15 cellular contexts compared by ENCODE assay signal in genomic region chr3:133942761-133943535, GRCh38. TPM values are rescaled to one million over a fixed set of nuclear protein-coding genes. Genes with fewer than 3 reads are reported as not detected.
DNase-seq lines count a peak whose midpoint lies in the region; ATAC-seq and TF ChIP-seq lines count a peak whose summit lies in the region.
"Had no signal": no experiment of that assay in that cellular context is flagged by ENCODE, and none has a peak within 500 bp of the region (broad histone marks: within the 10 kb centered on the region; RNA-seq: fewer than 3 reads in every experiment).

No MANE protein-coding gene starts in this region.

- DNase-seq in T-helper 1 cell (no peak), M059J (ENCODE audit: low read depth) (peak; percentile 29), endodermal cell (peak; percentile 26), smooth muscle cell (lab: John Stamatoyannopoulos, UW; ENCODE audit: unreplicated experiment) (no peak), NCI-H1048 (lab: John Stamatoyannopoulos, UW) (no peak), putamen (ENCODE audit: low spot score) (no peak)
- no peak for DNase-seq in stimulated activated naive CD8-positive, alpha-beta T cell treated with anti-CD3 and anti-CD28 coated beads, Interleukin-15, amount 100 ng/mL, for 72 hours
- DNase-seq: activated B cell treated with CpG ODN at 0.5 μM for 24 hours; activated naive CD8-positive, alpha-beta T cell treated with anti-CD3 and anti-CD28 coated beads, Interleukin-2, amount 50 U/mL, for 24 hours; cerebellar nuclear complex; COR-L47; NCI-H1105 had no signal

- no peaks in the 10 kb centered on the region for H3K27me3 ChIP-seq in endodermal cell (ENCODE audit: control insufficient read depth, insufficient read depth, low read length, poor library complexity, severe bottlenecking)
- no peaks in the 10 kb centered on the region for H3K27me3 ChIP-seq in smooth muscle cell (ENCODE audit: low read depth)
- H3K27me3 ChIP-seq: testis had no signal

- no peaks in the 10 kb centered on the region for H4K20me1 ChIP-seq in smooth muscle cell (ENCODE audit: low read depth)

- no peak for TF ChIP-seq CTCF in endodermal cell (conservative IDR thresholded peaks at IDR 0.05)
- no peak for TF ChIP-seq CTCF in smooth muscle cell (IDR thresholded peaks at IDR 0.05; ENCODE audit: borderline replicate concordance, insufficient read depth, poor library complexity, severe bottlenecking)

- H3K4me2 ChIP-seq in smooth muscle cell, result no peak overlapping the region

- no peaks in the 10 kb centered on the region for H3K36me3 Mint-ChIP-seq in T-helper 1 cell treated with Interleukin-12 subunit alpha and Interleukin-12 subunit beta and Interleukin-4 antibody, amounts not matched to agents 30 μg/mL and 1 μg/mL, for 36 hours (ENCODE audit: low read depth)
- H3K36me3 Mint-ChIP-seq in endodermal cell (ENCODE audit: low read depth), result peaks cover 72% of the 10 kb centered on the region

- H3K79me2 ChIP-seq in smooth muscle cell (ENCODE audit: low read depth), result no peaks in the 10 kb centered on the region

- peak overlapping the region; percentile 15 for H3K4me3 Mint-ChIP-seq in T-helper 1 cell treated with Interleukin-12 subunit alpha and Interleukin-12 subunit beta and Interleukin-4 antibody, amounts not matched to agents 30 μg/mL and 1 μg/mL, for 36 hours
- H3K4me3 Mint-ChIP-seq in endodermal cell, result no peak overlapping the region
- peak overlapping the region; percentile 19 to 51 for H3K4me3 Mint-ChIP-seq in stimulated activated naive CD8-positive, alpha-beta T cell treated with anti-CD3 and anti-CD28 coated beads, Interleukin-15, amount 100 ng/mL, for 72 hours
- H3K4me3 Mint-ChIP-seq: activated B cell treated with CpG ODN at 0.5 μM for 24 hours; activated naive CD8-positive, alpha-beta T cell treated with anti-CD3 and anti-CD28 coated beads, Interleukin-2, amount 50 U/mL, for 24 hours had no signal

- no peak overlapping the region for H2AFZ ChIP-seq in smooth muscle cell (ENCODE audit: low read depth)

- H3K27ac Mint-ChIP-seq in T-helper 1 cell treated with Interleukin-12 subunit alpha and Interleukin-12 subunit beta and Interleukin-4 antibody, amounts not matched to agents 30 μg/mL and 1 μg/mL, for 36 hours, result no peak overlapping the region
- H3K27ac Mint-ChIP-seq in endodermal cell, result no peak overlapping the region
- peak overlapping the region in 1 of 2 donors; percentile 60 for H3K27ac Mint-ChIP-seq in stimulated activated naive CD8-positive, alpha-beta T cell treated with anti-CD3 and anti-CD28 coated beads, Interleukin-15, amount 100 ng/mL, for 72 hours
- H3K27ac Mint-ChIP-seq: activated B cell treated with CpG ODN at 0.5 μM for 24 hours; activated naive CD8-positive, alpha-beta T cell treated with anti-CD3 and anti-CD28 coated beads, Interleukin-2, amount 50 U/mL, for 24 hours had no signal

- H3K36me3 ChIP-seq in endodermal cell (ENCODE audit: control insufficient read depth, insufficient read depth, low read length) (peaks cover 63% of the 10 kb centered on the region), smooth muscle cell (ENCODE audit: low read depth) (no peaks in the 10 kb centered on the region)

- H3K9ac ChIP-seq in endodermal cell (ENCODE audit: extremely low read depth, low read length, poor library complexity, severe bottlenecking) (no peak overlapping the region), smooth muscle cell (ENCODE audit: low read depth) (no peak overlapping the region)

- peaks cover 16% of the 10 kb centered on the region for H3K4me1 Mint-ChIP-seq in T-helper 1 cell treated with Interleukin-12 subunit alpha and Interleukin-12 subunit beta and Interleukin-4 antibody, amounts not matched to agents 30 μg/mL and 1 μg/mL, for 36 hours (ENCODE audit: low read depth)
- no peaks in the 10 kb centered on the region for H3K4me1 Mint-ChIP-seq in endodermal cell
- peaks cover 17% of the 10 kb centered on the region for H3K4me1 Mint-ChIP-seq in stimulated activated naive CD8-positive, alpha-beta T cell treated with anti-CD3 and anti-CD28 coated beads, Interleukin-15, amount 100 ng/mL, for 72 hours

- no peaks in the 10 kb centered on the region for H3K4me1 ChIP-seq in endodermal cell (ENCODE audit: control insufficient read depth, insufficient read depth, low read length)
- H3K4me1 ChIP-seq in smooth muscle cell (ENCODE audit: low read depth), result no peaks in the 10 kb centered on the region

- WGBS in endodermal cell (ENCODE audit: insufficient coverage in 1 of 2, insufficient read length in 1 of 2), 2 experiments, result 90 to 94% methylated on average over 3 of the region's 3 CpGs
- 88% methylated on average over 3 of the region's 3 CpGs for WGBS in smooth muscle cell (ENCODE audit: low lambda C conversion rate)

- no peak overlapping the region for H3K27ac ChIP-seq in endodermal cell (ENCODE audit: low read depth, low read length)
- H3K27ac ChIP-seq in smooth muscle cell (ENCODE audit: low read depth), result no peak overlapping the region
- H3K27ac ChIP-seq: testis had no signal

- H3F3A ChIP-seq in smooth muscle cell (ENCODE audit: low read depth), result peaks cover 3% of the 10 kb centered on the region

- H3K9me3 ChIP-seq in endodermal cell (ENCODE audit: control insufficient read depth, low read length), result no peaks in the 10 kb centered on the region
- no peaks in the 10 kb centered on the region for H3K9me3 ChIP-seq in smooth muscle cell (replicated peaks; ENCODE audit: low read depth)
- H3K9me3 ChIP-seq: testis had no signal

- H3K4me3 ChIP-seq in endodermal cell (ENCODE audit: low read length) (no peak overlapping the region), smooth muscle cell (no peak overlapping the region)
- H3K4me3 ChIP-seq: testis had no signal

- no peaks in the 10 kb centered on the region for H3K27me3 Mint-ChIP-seq in T-helper 1 cell treated with Interleukin-12 subunit alpha and Interleukin-12 subunit beta and Interleukin-4 antibody, amounts not matched to agents 30 μg/mL and 1 μg/mL, for 36 hours (ENCODE audit: low read depth)
- no peaks in the 10 kb centered on the region for H3K27me3 Mint-ChIP-seq in endodermal cell (ENCODE audit: insufficient read depth)
- peaks cover 21% of the 10 kb centered on the region for H3K27me3 Mint-ChIP-seq in stimulated activated naive CD8-positive, alpha-beta T cell treated with anti-CD3 and anti-CD28 coated beads, Interleukin-15, amount 100 ng/mL, for 72 hours

- peak; percentile 51 for ATAC-seq in stimulated activated naive CD8-positive, alpha-beta T cell treated with anti-CD3 and anti-CD28 coated beads, Interleukin-15, amount 100 ng/mL, for 72 hours
- ATAC-seq: HepG2 had no signal

- no peaks in the 10 kb centered on the region for H3K9me3 Mint-ChIP-seq in T-helper 1 cell treated with Interleukin-12 subunit alpha and Interleukin-12 subunit beta and Interleukin-4 antibody, amounts not matched to agents 30 μg/mL and 1 μg/mL, for 36 hours
- H3K9me3 Mint-ChIP-seq in endodermal cell, result no peaks in the 10 kb centered on the region
- no peaks in the 10 kb centered on the region for H3K9me3 Mint-ChIP-seq in stimulated activated naive CD8-positive, alpha-beta T cell treated with anti-CD3 and anti-CD28 coated beads, Interleukin-15, amount 100 ng/mL, for 72 hours
- H3K9me3 Mint-ChIP-seq: activated B cell treated with CpG ODN at 0.5 μM for 24 hours; activated naive CD8-positive, alpha-beta T cell treated with anti-CD3 and anti-CD28 coated beads, Interleukin-2, amount 50 U/mL, for 24 hours had no signal

RNA-seq across cellular contexts. Expression of gene RAB6B, which starts 47.3 kb away (rescaled TPM):
- 0.25 and 0.62 TPM in 2 replicates for total RNA-seq in M059J (2014; rRNA removed; shearing (Covaris generic))
- total RNA-seq in endodermal cell (1 to 10 TPM; 2.2 to 3.0 TPM), smooth muscle cell (1.6 and 2.0 TPM in 2 replicates)
- 20.7 TPM for polyA plus RNA-seq in endodermal cell (2013, experiment 1 of 2)
- polyA plus RNA-seq in endodermal cell (2013, experiment 2 of 2), result 16.9 TPM
- 1.2 and 2.2 TPM in 2 replicates for polyA plus RNA-seq in smooth muscle cell
- total RNA-seq: activated B cell treated with CpG ODN at 0.5 μM for 24 hours, HepG2 had no signal

Comparison
In these comparisons a context has a peak if more than half of its experiments do, and no peak if none do; other contexts are left out.
1. DNase-seq: peak in M059J (single experiment) and endodermal cell (single experiment); none in T-helper 1 cell (0 of 5), stimulated activated naive CD8-positive, alpha-beta T cell treated with anti-CD3 and anti-CD28 coated beads, Interleukin-15, amount 100 ng/mL, for 72 hours (0 of 2), smooth muscle cell (single experiment), NCI-H1048 (single experiment) and putamen (single experiment).